7 cellular contexts compared by ENCODE assay signal in the genomic region with DNA sequence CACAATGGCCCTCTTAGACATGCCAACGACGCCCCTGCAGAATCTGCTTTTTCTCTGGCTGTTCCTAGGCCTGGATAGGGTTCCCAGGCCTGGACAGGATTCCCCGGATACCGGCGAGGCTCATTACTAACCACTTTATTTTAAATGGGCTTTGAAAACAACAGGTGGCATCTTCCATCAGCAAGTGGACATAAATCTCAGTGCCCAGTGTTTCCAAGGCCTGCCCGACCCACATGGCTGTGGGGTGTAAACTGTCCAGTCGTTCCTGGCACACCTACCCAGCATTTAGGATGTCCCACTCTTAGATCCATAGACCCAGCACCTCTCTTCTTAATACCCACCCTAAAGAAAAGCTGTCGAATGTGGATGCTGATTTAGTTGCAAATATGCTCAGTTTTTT. TPM values are rescaled to one million over a fixed set of nuclear protein-coding genes. Genes with fewer than 3 reads are reported as not detected.
DNase-seq lines count a peak whose midpoint lies in the region; ATAC-seq and TF ChIP-seq lines count a peak whose summit lies in the region.

No MANE protein-coding gene starts in this region.

- H3K9ac ChIP-seq in skeletal muscle satellite cell (ENCODE audit: low read depth, low read length): peak overlapping the region; percentile 83

- H3K4me3 Mint-ChIP-seq in HFFc6: peak overlapping the region; percentile 94
- H3K4me3 Mint-ChIP-seq in T-cell: peak overlapping the region; percentile 74 to 93 (median 81)

- H3K4me1 ChIP-seq in heart right ventricle (peaks cover 0 to 48% (median 27%) of the 10 kb centered on the region in 9 donors), skeletal muscle satellite cell (ENCODE audit: control insufficient read depth, insufficient read depth, low read length) (peaks cover 14% of the 10 kb centered on the region)

- no peak for DNase-seq in HFFc6
- no peak for DNase-seq in T-cell
- DNase-seq in heart right ventricle: no peak
- DNase-seq in KBM-7: no peak

- WGBS in heart right ventricle, 2 donors: 46 to 53% methylated on average over 8 of the region's 8 CpGs

- H3K4me1 Mint-ChIP-seq in HFFc6 (ENCODE audit: low read depth) (peaks cover 53% of the 10 kb centered on the region), T-cell (peaks cover 4 to 10% (median 5%) of the 10 kb centered on the region in 3 donors)

- no peak for ATAC-seq in T-cell (replicated peaks in 1 of 4)
- ATAC-seq in heart right ventricle: peak in 4 of 8 donors; percentile 18 to 40 (median 27)
- ATAC-seq in GM19023 (IDR thresholded peaks at IDR 0.05; ENCODE audit: unreplicated experiment): no peak
- no peak for ATAC-seq in GM21515 (IDR thresholded peaks at IDR 0.05; ENCODE audit: unreplicated experiment)

- no peaks in the 10 kb centered on the region for H3K9me3 ChIP-seq in heart right ventricle
- no peaks in the 10 kb centered on the region for H3K9me3 ChIP-seq in skeletal muscle satellite cell (replicated peaks; ENCODE audit: low read length)

- H3K36me3 Mint-ChIP-seq in HFFc6 (ENCODE audit: low read depth) (no peaks in the 10 kb centered on the region; the same call in 1 of the 2 replicates), T-cell (peaks cover 3% of the 10 kb centered on the region)

- H3K27me3 ChIP-seq in heart right ventricle (peaks cover 0 to 10% (median 0%) of the 10 kb centered on the region in 7 donors), skeletal muscle satellite cell (ENCODE audit: control insufficient read depth, insufficient read depth, low read length) (no peaks in the 10 kb centered on the region)

- peak overlapping the region in 9 of 10 donors; percentile 74 to 90 (median 83) for H3K27ac ChIP-seq in heart right ventricle

- H3K4me2 ChIP-seq in skeletal muscle satellite cell (ENCODE audit: low read length): peak overlapping the region; percentile 83

- CTCF ChIA-PET in T-cell (lab: Charles Lee): interaction anchor here in 1 of 2 donors (0.6 kb wide), 1 partner anchor 321 kb away, joined by 3 read pairs; no protein-coding TSS in a partner anchor

- in situ Hi-C loops in KBM-7 (cut with MboI; ENCODE audit: low pct_unique_long_range_greater_than_20kb, low sequenced_read_pairs): no loop called here

- intact Hi-C loops in heart right ventricle (cut with DNase I): no loop called here

- H3K4me3 ChIP-seq in heart right ventricle: peak overlapping the region; percentile 39 to 76 (median 67)
- H3K4me3 ChIP-seq in skeletal muscle satellite cell (ENCODE audit: low read length): peak overlapping the region; percentile 85

- POLR2A ChIA-PET in T-cell (lab: Charles Lee): no interaction called here

- H3K36me3 ChIP-seq in heart right ventricle: no peaks in the 10 kb centered on the region
- no peaks in the 10 kb centered on the region for H3K36me3 ChIP-seq in skeletal muscle satellite cell (ENCODE audit: insufficient read depth, low read length)

- H3K27ac Mint-ChIP-seq in HFFc6 (peak overlapping the region; percentile 73), T-cell (no peak overlapping the region)

- no peaks in the 10 kb centered on the region for H3K27me3 Mint-ChIP-seq in HFFc6 (ENCODE audit: insufficient read depth)
- H3K27me3 Mint-ChIP-seq in T-cell: peaks cover 23 to 32% of the 10 kb centered on the region in 2 donors

- TF ChIP-seq CTCF in HFFc6 (IDR thresholded peaks at IDR 0.05) (no peak), heart right ventricle (IDR thresholded peaks at IDR 0.05) (no peak)

- H3K9me3 Mint-ChIP-seq in HFFc6 (no peaks in the 10 kb centered on the region), T-cell (no peaks in the 10 kb centered on the region)

RNA-seq across cellular contexts. Expression of gene CMBL, which starts 0.9 kb away (rescaled TPM):
- total RNA-seq in HFFc6 (2021; fragmentation: NEBNext Ultra II Directional; extraction: Animal tissue kit (Norgen Biotek cat#: 25700)): 10 to 100 TPM; 30.2 to 39.0 (median 38.0) TPM
- total RNA-seq in T-cell (1 to 10 TPM in 2 of 5 donors, under 1 TPM in 3; 0.19 to 1.2 (median 0.80) TPM), heart right ventricle (10 to 100 TPM; 32.2 to 53.4 (median 45.3) TPM)
- 10 to 100 TPM; 12.0 to 24.3 TPM for polyA plus RNA-seq in heart right ventricle
- total RNA-seq in skeletal muscle satellite cell (2012; rRNA removed): 4.2 and 6.8 TPM in 2 replicates

RNA-seq across cellular contexts. Expression of gene MARCHF6, which starts 46.7 kb away (rescaled TPM):
- total RNA-seq in HFFc6 (2021; fragmentation: NEBNext Ultra II Directional; extraction: Animal tissue kit (Norgen Biotek cat#: 25700)): 100 to 1,000 TPM; 129 to 194 (median 156) TPM
- total RNA-seq in T-cell (100 to 1,000 TPM; 146 to 185 (median 167) TPM), heart right ventricle (100 to 1,000 TPM; 169 to 210 (median 185) TPM)
- 100 to 1,000 TPM in 1 of 2 donors, 10 to 100 TPM in 1; 30.4 to 137 TPM for polyA plus RNA-seq in heart right ventricle
- total RNA-seq in skeletal muscle satellite cell (2012; rRNA removed): 26.9 and 36.0 TPM in 2 replicates

RNA-seq across cellular contexts. Expression of gene CCT5, which starts 56.7 kb away (rescaled TPM):
- 100 to 1,000 TPM; 274 to 362 (median 330) TPM for total RNA-seq in HFFc6 (2021; fragmentation: NEBNext Ultra II Directional; extraction: Animal tissue kit (Norgen Biotek cat#: 25700))
- total RNA-seq in T-cell (100 to 1,000 TPM in 3 of 5 donors, 10 to 100 TPM in 2; 63.3 to 111 (median 105) TPM), heart right ventricle (100 to 1,000 TPM in 4 of 10 donors, 10 to 100 TPM in 6; 83.6 to 118 (median 95.9) TPM)
- polyA plus RNA-seq in heart right ventricle: 100 to 1,000 TPM in 1 of 2 donors, 10 to 100 TPM in 1; 54.7 to 247 TPM
- 476 and 490 TPM in 2 replicates for total RNA-seq in skeletal muscle satellite cell (2012; rRNA removed)

RNA-seq across cellular contexts. Expression of gene ATPSCKMT, which starts 57.1 kb away (rescaled TPM):
- total RNA-seq in HFFc6 (2021; fragmentation: NEBNext Ultra II Directional; extraction: Animal tissue kit (Norgen Biotek cat#: 25700)): 10 to 100 TPM; 16.3 to 26.2 (median 18.8) TPM
- total RNA-seq in T-cell: 10 to 100 TPM in 4 of 5 donors, 1 to 10 TPM in 1; 7.7 to 14.9 (median 13.4) TPM
- 10 to 100 TPM; 10.5 to 19.2 (median 14.7) TPM for total RNA-seq in heart right ventricle
- 10 to 100 TPM in 1 of 2 donors, 1 to 10 TPM in 1; 7.2 to 14.3 TPM for polyA plus RNA-seq in heart right ventricle
- 14.2 and 22.3 TPM in 2 replicates for total RNA-seq in skeletal muscle satellite cell (2012; rRNA removed)

Comparison
In these comparisons a context has a peak if more than half of its experiments do, and no peak if none do; other contexts are left out.
1. RNA of gene CMBL, which starts 0.9 kb away (total RNA-seq): 32.2 to 53.4 TPM in heart right ventricle and 30.2 to 39.0 TPM in HFFc6; 0.19 to 1.2 TPM in T-cell; every median in the first group is over 10 times any median in the second.